1 cellular context compared by ENCODE assay signal in genomic region chr4:139313414-139313813, GRCh38.
TF ChIP-seq lines count a peak whose summit lies in the region.

No MANE protein-coding gene starts in this region.

TF ChIP-seq in GM12878, 131 proteins besides CTCF, POLR2A, EP300 and RAD21:
- peak; percentile 92 for TF ChIP-seq MLLT1 (IDR thresholded peaks at IDR 0.05)
TF ChIP-seq in GM12878: peak in this region for 1; not testable (repeated sequence) for 130.
